Comparison of ENCODE assay signal across 30 cellular contexts in the genomic region with DNA sequence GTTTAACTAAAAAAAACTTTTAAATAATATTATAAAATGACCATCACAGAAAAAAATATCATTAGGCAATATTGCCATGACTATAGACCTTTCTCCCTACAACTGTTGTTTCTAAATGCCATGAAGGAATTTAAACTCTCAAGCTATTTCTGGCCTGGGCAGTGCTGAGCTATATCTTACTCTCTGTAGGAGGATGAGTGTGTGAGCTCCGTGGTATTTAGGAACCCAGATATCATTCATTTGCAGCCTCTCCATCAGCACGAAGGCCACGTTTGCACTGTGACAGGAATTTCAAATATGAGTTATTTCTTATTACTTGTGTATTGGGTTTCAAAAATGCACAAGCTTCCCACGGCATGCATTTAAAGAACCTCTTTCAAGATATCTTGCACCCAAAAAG. TPM values are rescaled to one million over a fixed set of nuclear protein-coding genes. Genes with fewer than 3 reads are reported as not detected.
"Had no signal": no experiment of that assay in that cellular context is flagged by ENCODE, and none has a peak within 500 bp of the region (broad histone marks: within the 10 kb centered on the region; RNA-seq: fewer than 3 reads in every experiment).

No MANE protein-coding gene starts in this region.

- DNase-seq: hypothalamus; immature natural killer cell; kidney; left colon; left lung; mesendoderm; naive thymus-derived CD8-positive, alpha-beta T cell; occipital lobe; ovary; right cardiac atrium; small intestine; stimulated activated CD4-positive, alpha-beta T cell treated with anti-CD3 and anti-CD28 coated beads, Interleukin-1b, Interleukin-23, amount 100 ng/mL, for 48 hours; stimulated activated CD4-positive, alpha-beta T cell treated with anti-CD3 and anti-CD28 coated beads, Interleukin-2, amount 100 ng/mL, for 48 hours; stimulated activated CD4-positive, alpha-beta T cell treated with anti-CD3 and anti-CD28 coated beads, Interleukin-4, amount 100 ng/mL, for 4 hours; stimulated activated CD8-positive, alpha-beta memory T cell treated with anti-CD3 and anti-CD28 coated beads, Interleukin-4, amount 100 ng/mL, for 48 hours; stimulated activated naive CD4-positive, alpha-beta T cell treated with Interleukin-2 at 50 U/mL for 16 hours; stimulated activated naive CD8-positive, alpha-beta T cell treated with anti-CD3 and anti-CD28 coated beads, Interleukin-15, amount 100 ng/mL, for 72 hours; substantia nigra; uterus had no signal

- H3K9me3 Mint-ChIP-seq: nephron, type B pancreatic cell had no signal

- H3K27ac Mint-ChIP-seq: immature natural killer cell; mesothelial cell of epicardium; naive thymus-derived CD8-positive, alpha-beta T cell; progenitor cell of endocrine pancreas; stimulated activated memory B cell treated with anti-CD40 and anti-IgM and Interleukin-4, amounts not matched to agents 10 μg/mL and 1 μg/mL and 100 μg/mL, for 72 hours; stimulated activated naive CD8-positive, alpha-beta T cell treated with anti-CD3 and anti-CD28 coated beads, Interleukin-15, amount 100 ng/mL, for 72 hours; type B pancreatic cell had no signal

- H3K36me3 Mint-ChIP-seq: immature natural killer cell; mesothelial cell of epicardium; naive thymus-derived CD8-positive, alpha-beta T cell; stimulated activated memory B cell treated with anti-CD40 and anti-IgM and Interleukin-4, amounts not matched to agents 10 μg/mL and 1 μg/mL and 100 μg/mL, for 72 hours; type B pancreatic cell had no signal

- ATAC-seq: left colon; left lung; naive thymus-derived CD8-positive, alpha-beta T cell; right cardiac atrium; sciatic nerve; stimulated activated memory B cell treated with anti-CD40 and anti-IgM and Interleukin-4, amounts not matched to agents 10 μg/mL and 1 μg/mL and 100 μg/mL, for 72 hours; stimulated activated naive CD8-positive, alpha-beta T cell treated with anti-CD3 and anti-CD28 coated beads, Interleukin-15, amount 100 ng/mL, for 72 hours had no signal

- H3K4me1 Mint-ChIP-seq: immature natural killer cell; naive thymus-derived CD8-positive, alpha-beta T cell; neural crest cell; stimulated activated memory B cell treated with anti-CD40 and anti-IgM and Interleukin-4, amounts not matched to agents 10 μg/mL and 1 μg/mL and 100 μg/mL, for 72 hours; stimulated activated naive CD8-positive, alpha-beta T cell treated with anti-CD3 and anti-CD28 coated beads, Interleukin-15, amount 100 ng/mL, for 72 hours had no signal

- H3K27me3 Mint-ChIP-seq: progenitor cell of endocrine pancreas; stimulated activated memory B cell treated with anti-CD40 and anti-IgM and Interleukin-4, amounts not matched to agents 10 μg/mL and 1 μg/mL and 100 μg/mL, for 72 hours; stimulated activated naive CD8-positive, alpha-beta T cell treated with anti-CD3 and anti-CD28 coated beads, Interleukin-15, amount 100 ng/mL, for 72 hours had no signal

- H3K4me3 Mint-ChIP-seq: immature natural killer cell; mesothelial cell of epicardium; naive thymus-derived CD8-positive, alpha-beta T cell; neural crest cell; stimulated activated memory B cell treated with anti-CD40 and anti-IgM and Interleukin-4, amounts not matched to agents 10 μg/mL and 1 μg/mL and 100 μg/mL, for 72 hours; stimulated activated naive CD8-positive, alpha-beta T cell treated with anti-CD3 and anti-CD28 coated beads, Interleukin-15, amount 100 ng/mL, for 72 hours; type B pancreatic cell had no signal

RNA-seq across cellular contexts. Expression of a gene that starts 35.0 kb away (rescaled TPM):
- total RNA-seq: naive thymus-derived CD8-positive, alpha-beta T cell; pulmonary artery endothelial cell; sciatic nerve; tibial nerve; ureter had no signal
- polyA plus RNA-seq: immature natural killer cell; liver; naive thymus-derived CD8-positive, alpha-beta T cell had no signal
